9 cellular contexts compared by ENCODE assay signal in the genomic region with DNA sequence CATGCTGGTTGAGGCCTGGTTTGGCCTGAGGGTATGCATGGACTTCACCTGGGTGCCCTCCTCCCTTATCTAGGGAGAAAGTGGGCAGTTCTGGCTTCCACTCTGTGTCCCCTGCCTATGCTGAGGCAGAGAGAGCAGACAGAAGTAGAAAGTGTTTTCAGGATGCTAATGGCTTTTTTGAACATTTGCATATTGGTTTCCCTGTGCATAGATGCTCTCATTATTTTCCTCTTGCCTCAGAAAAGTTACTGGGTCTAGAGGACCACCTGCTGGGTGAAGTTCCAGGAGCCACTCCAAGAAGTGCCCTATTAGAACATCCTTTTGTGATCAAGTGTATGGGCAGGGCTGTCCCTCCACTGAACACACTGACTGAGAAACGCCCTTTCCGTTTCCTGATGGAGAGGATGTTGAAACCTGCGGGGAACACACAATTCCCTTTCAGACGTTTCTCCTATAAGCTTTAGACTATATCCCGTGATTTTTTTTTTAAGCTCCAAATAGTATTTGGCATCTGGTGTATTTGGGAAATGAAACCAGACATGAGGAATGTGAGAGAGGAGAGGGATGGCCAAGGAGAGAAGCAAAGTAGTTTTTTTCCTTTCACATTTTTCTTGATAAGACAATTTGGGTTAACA.
DNase-seq lines count a peak whose midpoint lies in the region; ATAC-seq and TF ChIP-seq lines count a peak whose summit lies in the region.
"Had no signal": no experiment of that assay in that cellular context is flagged by ENCODE, and none has a peak within 500 bp of the region (broad histone marks: within the 10 kb centered on the region; RNA-seq: fewer than 3 reads in every experiment).

No MANE protein-coding gene starts in this region.

- H3K4me3 Mint-ChIP-seq in effector memory CD8-positive, alpha-beta T cell = no peak overlapping the region

- DNase-seq in epithelial cell of prostate (ENCODE audit: low read depth, low spot score) (no peak), gastrocnemius medialis (peak; percentile 22 to 47), D341Med (ENCODE audit: low spot score) (no peak), HEK293T (ENCODE audit: extremely low spot score) (no peak)
- no peak for DNase-seq in effector memory CD8-positive, alpha-beta T cell

- POLR2A ChIA-PET in HEK293T (lab: Yijun Ruan, JAX) = no interaction called here

- no peaks in the 10 kb centered on the region for H3K27me3 Mint-ChIP-seq in effector memory CD8-positive, alpha-beta T cell

- H3K9ac ChIP-seq in HUES6 (ENCODE audit: low read length) = no peak overlapping the region

- no peaks in the 10 kb centered on the region for H3K36me3 Mint-ChIP-seq in effector memory CD8-positive, alpha-beta T cell (ENCODE audit: insufficient read depth)

- H3K27ac Mint-ChIP-seq in effector memory CD8-positive, alpha-beta T cell = no peak overlapping the region

- H3K4me1 Mint-ChIP-seq in effector memory CD8-positive, alpha-beta T cell (ENCODE audit: low read depth in 2 of 2) = peaks cover 0 to 2% of the 10 kb centered on the region in 2 donors

- ATAC-seq in GM18867 (IDR thresholded peaks at IDR 0.05; ENCODE audit: unreplicated experiment) (peak; percentile 85), gastrocnemius medialis (peak; percentile 54 to 79), GM19397 (IDR thresholded peaks at IDR 0.05; ENCODE audit: unreplicated experiment) (no peak)
- ATAC-seq in effector memory CD8-positive, alpha-beta T cell (replicated peaks) = no peak

- TF ChIP-seq POLR2A in gastrocnemius medialis (IDR thresholded peaks at IDR 0.05) = no peak

- no peaks in the 10 kb centered on the region for H3K36me3 ChIP-seq in HUES6 (ENCODE audit: control insufficient read depth, insufficient read depth, low read length)
- no peaks in the 10 kb centered on the region for H3K36me3 ChIP-seq in gastrocnemius medialis
- H3K36me3 ChIP-seq: SJCRH30 had no signal

- TF ChIP-seq CTCF in gastrocnemius medialis (IDR thresholded peaks at IDR 0.05 in 4 of 5, conservative IDR thresholded peaks at IDR 0.05 in 1 of 5) = no peak

- no peaks in the 10 kb centered on the region for H3K9me3 ChIP-seq in HUES6 (ENCODE audit: control insufficient read depth, insufficient read depth, low read depth, low read length)
- no peaks in the 10 kb centered on the region for H3K9me3 ChIP-seq in gastrocnemius medialis
- H3K9me3 ChIP-seq: SJCRH30 had no signal

- in situ Hi-C loops in gastrocnemius medialis (cut with MboI; ENCODE audit: low sequenced_read_pairs in 4 of 4) = no loop called here

- H3K27ac ChIP-seq in HUES6 (ENCODE audit: low read depth, low read length) = 0 out of 2 replicates have a peak overlapping the region, but pooled peaks have one; percentile 7
- H3K27ac ChIP-seq in epithelial cell of prostate = peak overlapping the region; percentile 27
- H3K27ac ChIP-seq in gastrocnemius medialis = peak overlapping the region; percentile 60 to 80 (median 70)
- H3K27ac ChIP-seq: SJCRH30 had no signal

- H3K4me1 ChIP-seq in HUES6 (ENCODE audit: control insufficient read depth, insufficient read depth, low read length) = peaks cover 17% of the 10 kb centered on the region
- peaks cover 22 to 30% of the 10 kb centered on the region in 2 donors for H3K4me1 ChIP-seq in gastrocnemius medialis

- intact Hi-C loops in gastrocnemius medialis (cut with DNase I; ENCODE audit: low total_unique reads) = no loop called here

- H3K9me3 Mint-ChIP-seq in effector memory CD8-positive, alpha-beta T cell = no peaks in the 10 kb centered on the region

- H3K4me3 ChIP-seq in HUES6 (ENCODE audit: low read depth, low read length) (no peak overlapping the region), gastrocnemius medialis (peak overlapping the region in 1 of 4 donors; percentile 9)
- H3K4me3 ChIP-seq: SJCRH30 had no signal

- CTCF ChIA-PET in HEK293T (lab: Yijun Ruan, JAX) = interaction anchor here (1.0 kb wide), 1 partner anchor 8 kb away, joined by 4 read pairs; no protein-coding TSS in a partner anchor

- H3K27me3 ChIP-seq in HUES6 (ENCODE audit: control insufficient read depth, insufficient read depth, low read length) = no peaks in the 10 kb centered on the region
- H3K27me3 ChIP-seq in gastrocnemius medialis = no peaks in the 10 kb centered on the region
- H3K27me3 ChIP-seq: SJCRH30 had no signal

TF ChIP-seq in HEK293T, 16 proteins besides CTCF, POLR2A, EP300 and RAD21:
- TF ChIP-seq NFRKB (IDR thresholded peaks at IDR 0.05) (no peak), ELF4 (IDR thresholded peaks at IDR 0.05) (no peak), SP1 (IDR thresholded peaks at IDR 0.05) (no peak), FOXK2 (IDR thresholded peaks at IDR 0.05) (no peak), FOXA1 (IDR thresholded peaks at IDR 0.05) (no peak), TARDBP (IDR thresholded peaks at IDR 0.05) (no peak), ZNF384 (IDR thresholded peaks at IDR 0.05) (no peak), LEF1 (IDR thresholded peaks at IDR 0.05; ENCODE audit: borderline replicate concordance) (no peak), L3MBTL2 (conservative IDR thresholded peaks at IDR 0.05) (no peak), SUZ12 (IDR thresholded peaks at IDR 0.05) (no peak), ARNT (IDR thresholded peaks at IDR 0.05) (no peak), HDGF (IDR thresholded peaks at IDR 0.05; ENCODE audit: borderline replicate concordance) (no peak)
- TF ChIP-seq, protein P1, sequence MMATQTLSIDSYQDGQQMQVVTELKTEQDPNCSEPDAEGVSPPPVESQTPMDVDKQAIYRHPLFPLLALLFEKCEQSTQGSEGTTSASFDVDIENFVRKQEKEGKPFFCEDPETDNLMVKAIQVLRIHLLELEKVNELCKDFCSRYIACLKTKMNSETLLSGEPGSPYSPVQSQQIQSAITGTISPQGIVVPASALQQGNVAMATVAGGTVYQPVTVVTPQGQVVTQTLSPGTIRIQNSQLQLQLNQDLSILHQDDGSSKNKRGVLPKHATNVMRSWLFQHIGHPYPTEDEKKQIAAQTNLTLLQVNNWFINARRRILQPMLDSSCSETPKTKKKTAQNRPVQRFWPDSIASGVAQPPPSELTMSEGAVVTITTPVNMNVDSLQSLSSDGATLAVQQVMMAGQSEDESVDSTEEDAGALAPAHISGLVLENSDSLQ (IDR thresholded peaks at IDR 0.05) = no peak
TF ChIP-seq in HEK293T: peak in this region for 0.

Comparison
In these comparisons a context has a peak if more than half of its experiments do, and no peak if none do; other contexts are left out.
1. ATAC-seq: peak in GM18867 (single experiment) and gastrocnemius medialis (2 of 2); none in GM19397 (single experiment) and effector memory CD8-positive, alpha-beta T cell (single experiment).
2. H3K27ac ChIP-seq: peak in every context shown above with its lines; median percentile 70 in gastrocnemius medialis; 27 in epithelial cell of prostate; 7 in HUES6.
3. DNase-seq: peak in gastrocnemius medialis (2 of 2); none in epithelial cell of prostate (single experiment), D341Med (single experiment), HEK293T (single experiment) and effector memory CD8-positive, alpha-beta T cell (0 of 3).